In genomic region chr20:37882961-37883712, GRCh38 we compare ENCODE assay signal across 19 cellular contexts. TPM values are rescaled to one million over a fixed set of nuclear protein-coding genes. Genes with fewer than 3 reads are reported as not detected.
"Had no signal": no experiment of that assay in that cellular context is flagged by ENCODE, and none has a peak within 500 bp of the region (broad histone marks: within the 10 kb centered on the region; RNA-seq: fewer than 3 reads in every experiment).

No MANE protein-coding gene starts in this region.

- H3K36me3 Mint-ChIP-seq: activated naive CD4-positive, alpha-beta T cell treated with anti-CD3 and anti-CD28 coated beads, Interleukin-2, amount 50 U/mL, for 24 hours; naive B cell; stimulated activated naive B cell treated with anti-CD40 and anti-IgM and Interleukin-4, amounts not matched to agents 10 μg/mL and 1 μg/mL and 100 μg/mL, for 72 hours had no signal

- DNase-seq: activated B cell treated with CpG ODN at 0.5 μM for 24 hours; activated CD4-positive, alpha-beta T cell treated with anti-CD3 and anti-CD28 coated beads, Interleukin-2, amount 10 ng/mL, durations not matched to agents 24 days and 14 days; activated CD8-positive, alpha-beta memory T cell treated with anti-CD3 and anti-CD28 coated beads, Interleukin-2, amount 50 U/mL, for 4 hours; activated CD8-positive, alpha-beta T cell treated with anti-CD3 and anti-CD28 coated beads, Interleukin-2, amount 10 ng/mL, durations not matched to agents 7 days and 5 days; activated effector memory CD4-positive, alpha-beta T cell treated with anti-CD3 and anti-CD28 coated beads, Interleukin-2, amount 50 U/mL, for 16 hours; activated T-cell treated with anti-CD3 and anti-CD28 coated beads, Interleukin-2, amount 50 U/mL, for 48 hours; amniotic stem cell; central memory CD4-positive, alpha-beta T cell; colonic mucosa; left ventricle myocardium inferior; naive B cell; retina; stimulated activated CD4-positive, alpha-beta T cell treated with anti-CD3 and anti-CD28 coated beads, Interleukin-15, amount 100 ng/mL, for 24 hours; stimulated activated CD4-positive, alpha-beta T cell treated with anti-CD3 and anti-CD28 coated beads, Interleukin-4, amount 100 ng/mL, for 1 hour; stimulated activated naive B cell treated with anti-CD40 and anti-IgM and Interleukin-4, amounts not matched to agents 10 μg/mL and 1 μg/mL and 100 μg/mL, for 72 hours; thyroid gland had no signal

- H3K27ac Mint-ChIP-seq: activated B cell treated with CpG ODN at 0.5 μM for 24 hours; activated CD4-positive, alpha-beta T cell treated with anti-CD3 and anti-CD28 coated beads, Interleukin-2, amount 10 ng/mL, durations not matched to agents 24 days and 14 days; activated CD8-positive, alpha-beta T cell treated with anti-CD3 and anti-CD28 coated beads, Interleukin-2, amount 10 ng/mL, durations not matched to agents 7 days and 5 days; stimulated activated naive B cell treated with anti-CD40 and anti-IgM and Interleukin-4, amounts not matched to agents 10 μg/mL and 1 μg/mL and 100 μg/mL, for 72 hours had no signal

- H3K27me3 Mint-ChIP-seq: activated B cell treated with CpG ODN at 0.5 μM for 24 hours; activated naive CD4-positive, alpha-beta T cell treated with anti-CD3 and anti-CD28 coated beads, Interleukin-2, amount 50 U/mL, for 24 hours had no signal

- H3K4me3 Mint-ChIP-seq: activated B cell treated with CpG ODN at 0.5 μM for 24 hours; activated CD4-positive, alpha-beta T cell treated with anti-CD3 and anti-CD28 coated beads, Interleukin-2, amount 10 ng/mL, durations not matched to agents 24 days and 14 days; activated CD8-positive, alpha-beta T cell treated with anti-CD3 and anti-CD28 coated beads, Interleukin-2, amount 10 ng/mL, durations not matched to agents 7 days and 5 days; activated naive CD4-positive, alpha-beta T cell treated with anti-CD3 and anti-CD28 coated beads, Interleukin-2, amount 50 U/mL, for 24 hours; naive B cell; stimulated activated naive B cell treated with anti-CD40 and anti-IgM and Interleukin-4, amounts not matched to agents 10 μg/mL and 1 μg/mL and 100 μg/mL, for 72 hours had no signal

- H3K9me3 Mint-ChIP-seq: activated B cell treated with CpG ODN at 0.5 μM for 24 hours; activated CD4-positive, alpha-beta T cell treated with anti-CD3 and anti-CD28 coated beads, Interleukin-2, amount 10 ng/mL, durations not matched to agents 24 days and 14 days; activated naive CD4-positive, alpha-beta T cell treated with anti-CD3 and anti-CD28 coated beads, Interleukin-2, amount 50 U/mL, for 24 hours; naive B cell; stimulated activated naive B cell treated with anti-CD40 and anti-IgM and Interleukin-4, amounts not matched to agents 10 μg/mL and 1 μg/mL and 100 μg/mL, for 72 hours had no signal

- H3K4me1 Mint-ChIP-seq: activated B cell treated with CpG ODN at 0.5 μM for 24 hours; activated CD4-positive, alpha-beta T cell treated with anti-CD3 and anti-CD28 coated beads, Interleukin-2, amount 10 ng/mL, durations not matched to agents 24 days and 14 days; activated naive CD4-positive, alpha-beta T cell treated with anti-CD3 and anti-CD28 coated beads, Interleukin-2, amount 50 U/mL, for 24 hours; naive B cell; stimulated activated naive B cell treated with anti-CD40 and anti-IgM and Interleukin-4, amounts not matched to agents 10 μg/mL and 1 μg/mL and 100 μg/mL, for 72 hours had no signal

RNA-seq across cellular contexts. Expression of gene VSTM2L, which starts 19.8 kb away (rescaled TPM):
- total RNA-seq: activated B cell treated with CpG ODN at 0.5 μM for 24 hours, mononuclear cell, skeletal muscle tissue had no signal
